8 cellular contexts compared by ENCODE assay signal in the genomic region with DNA sequence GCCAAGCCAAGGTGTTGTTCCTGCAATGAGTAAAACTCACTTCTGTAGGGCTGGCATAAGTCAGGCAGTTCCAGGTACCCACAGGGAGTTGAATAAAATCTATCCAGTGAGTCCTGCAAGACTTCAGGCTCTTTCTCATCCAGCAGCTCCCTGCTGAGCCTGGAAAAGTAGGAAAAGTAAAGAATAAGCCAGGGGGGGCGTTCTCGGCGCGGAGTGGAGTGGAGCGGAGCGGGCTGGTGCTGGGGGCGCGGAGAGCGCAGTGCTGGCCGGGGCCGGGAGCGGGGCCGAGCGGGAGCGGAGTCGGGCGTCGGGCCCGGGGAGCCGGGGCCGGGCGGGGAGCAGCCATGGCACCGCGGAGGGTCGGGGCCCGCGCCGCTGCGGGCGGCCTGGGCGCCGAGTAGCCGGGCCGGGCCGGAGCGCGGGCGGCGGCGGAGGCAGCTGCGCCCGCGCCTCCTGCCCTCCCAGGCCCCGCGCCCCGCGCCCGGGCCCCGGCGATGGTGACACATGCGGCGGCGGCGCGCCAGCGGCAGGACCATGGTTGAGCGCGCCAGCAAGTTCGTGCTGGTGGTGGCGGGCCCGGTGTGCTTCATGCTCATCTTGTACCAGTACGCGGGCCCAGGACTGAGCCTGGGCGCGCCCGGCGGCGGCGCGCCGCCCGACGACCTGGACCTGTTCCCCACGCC. TPM values are rescaled to one million over a fixed set of nuclear protein-coding genes. Genes with fewer than 3 reads are reported as not detected.
DNase-seq lines count a peak whose midpoint lies in the region; ATAC-seq and TF ChIP-seq lines count a peak whose summit lies in the region.
"Not testable (repeated sequence)": the region's sequence is repeated elsewhere in the genome, so short reads cannot be mapped to it uniquely, and the experiment has no call there.

No MANE protein-coding gene starts in this region.

- H3K27me3 Mint-ChIP-seq in CD4-positive, alpha-beta T cell: peaks cover 11% of the 10 kb centered on the region
- H3K27me3 Mint-ChIP-seq in nephron (ENCODE audit: low read depth): peaks cover 43% of the 10 kb centered on the region

- not testable (repeated sequence) for H3K4me1 Mint-ChIP-seq in CD4-positive, alpha-beta T cell (ENCODE audit: low read depth); nephron

- not testable (repeated sequence) for H3K27ac ChIP-seq in CD4-positive, alpha-beta T cell (ENCODE audit: low read depth, low read length)

- TF ChIP-seq CTCF in CD4-positive, alpha-beta T cell (IDR thresholded peaks at IDR 0.05); astrocyte of the spinal cord (IDR thresholded peaks at IDR 0.05; ENCODE audit: low read depth, low read length); fibroblast of mammary gland (conservative IDR thresholded peaks at IDR 0.05; ENCODE audit: control insufficient read depth, insufficient read depth, low read depth, low read length); kidney epithelial cell (IDR thresholded peaks at IDR 0.05; ENCODE audit: insufficient read depth, low read length, poor library complexity, severe bottlenecking); nephron (IDR thresholded peaks at IDR 0.05; ENCODE audit: unreplicated experiment in 3 of 3): not testable (repeated sequence)

- H3K27me3 ChIP-seq in CD4-positive, alpha-beta T cell (ENCODE audit: control insufficient read depth, insufficient read depth, low read length); kidney epithelial cell (ENCODE audit: control insufficient read depth, insufficient read depth, low read length): not testable (repeated sequence)

- not testable (repeated sequence) for H3K9me3 Mint-ChIP-seq in CD4-positive, alpha-beta T cell; nephron

- CTCF ChIA-PET in CD4-positive, alpha-beta T cell (lab: Charles Lee): not testable (repeated sequence)

- H3K27ac Mint-ChIP-seq in CD4-positive, alpha-beta T cell; nephron: not testable (repeated sequence)

- H3K36me3 Mint-ChIP-seq in CD4-positive, alpha-beta T cell (ENCODE audit: low read depth); nephron (ENCODE audit: low read depth): not testable (repeated sequence)

- not testable (repeated sequence) for H3K36me3 ChIP-seq in kidney epithelial cell (ENCODE audit: control insufficient read depth, insufficient read depth, low read length)

- not testable (repeated sequence) for H3K9me3 ChIP-seq in CD4-positive, alpha-beta T cell (ENCODE audit: control insufficient read depth, low read length)

- ATAC-seq in CD4-positive, alpha-beta T cell (ENCODE audit: poor library complexity): peak; percentile 43
- ATAC-seq in HG03432 (IDR thresholded peaks at IDR 0.05; ENCODE audit: unreplicated experiment): peak; percentile 16
- peak; percentile 28 to 48 for ATAC-seq in activated CD4-positive, CD25-positive, alpha-beta regulatory T cell treated with anti-CD3 and anti-CD28 coated beads, Interleukin-2, amount 50 U/mL, for 24 hours

- H3K4me3 Mint-ChIP-seq in CD4-positive, alpha-beta T cell: not testable (repeated sequence)
- H3K4me3 Mint-ChIP-seq in nephron: peak overlapping the region; percentile 78 to 83 (median 80)

- H3K4me3 ChIP-seq in astrocyte of the spinal cord (ENCODE audit: low read depth, low read length) (peak overlapping the region; percentile 23), fibroblast of mammary gland (ENCODE audit: control insufficient read depth, low read depth, low read length) (peak overlapping the region; percentile 22), kidney epithelial cell (ENCODE audit: low read depth, low read length) (peak overlapping the region; percentile 27)

- in situ Hi-C loops in astrocyte of the spinal cord (cut with HindIII; ENCODE audit: low sequenced_read_pairs): not testable (repeated sequence)

- not testable (repeated sequence) for DNase-seq in CD4-positive, alpha-beta T cell; astrocyte of the spinal cord (ENCODE audit: low read depth, low spot score); fibroblast of mammary gland (ENCODE audit: low read depth); kidney epithelial cell (ENCODE audit: low read depth)
- peak; percentile 20 for DNase-seq in stimulated activated CD4-positive, alpha-beta T cell treated with anti-CD3 and anti-CD28 coated beads, Interleukin-15, amount 100 ng/mL, for 24 hours

- intact Hi-C loops in CD4-positive, alpha-beta T cell (cut with DNase I, micrococcal nuclease): not testable (repeated sequence)

- POLR2A ChIA-PET in CD4-positive, alpha-beta T cell (lab: Charles Lee): not testable (repeated sequence)

RNA-seq across cellular contexts. Expression of gene NBPF3, which starts 12.0 kb away (rescaled TPM):
- 1 to 10 TPM; 8.2 to 8.5 TPM for total RNA-seq in CD4-positive, alpha-beta T cell
- total RNA-seq in kidney epithelial cell: 10.2 and 12.2 TPM in 2 replicates
